21 cellular contexts compared by ENCODE assay signal in the genomic region with DNA sequence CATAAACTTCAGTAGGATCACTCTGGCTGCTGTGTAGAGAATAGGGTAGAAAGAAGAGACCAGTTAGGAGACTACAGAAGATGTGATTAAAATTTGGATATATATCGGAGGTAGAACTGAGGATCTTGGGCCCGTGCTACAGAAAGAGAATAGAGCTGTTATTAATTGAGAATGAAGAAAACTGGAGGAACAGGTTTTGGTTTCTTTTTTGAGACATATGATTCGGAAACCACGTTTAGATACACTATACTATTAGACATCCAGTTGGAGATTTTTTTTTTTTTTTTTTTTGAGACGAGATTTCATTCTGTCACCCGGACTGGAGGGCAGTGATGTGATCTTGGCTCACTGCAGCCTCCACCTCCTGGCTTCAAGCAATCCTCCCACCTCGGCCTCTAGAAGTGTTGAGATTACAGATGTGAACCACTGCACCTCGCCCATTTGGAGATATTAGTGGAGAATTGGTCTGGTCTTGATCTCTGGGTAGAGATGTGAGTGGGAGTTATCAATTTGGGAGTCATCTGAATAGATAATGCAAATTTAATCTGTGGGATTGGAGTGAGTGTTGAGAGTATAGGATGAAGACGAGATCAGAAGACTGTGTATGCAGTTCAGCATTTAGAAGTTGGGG. TPM values are rescaled to one million over a fixed set of nuclear protein-coding genes. Genes with fewer than 3 reads are reported as not detected.
A peak's percentile ranks its signal among the peaks of the same experiment; 100 is the strongest.
DNase-seq lines count a peak whose midpoint lies in the region; ATAC-seq and TF ChIP-seq lines count a peak whose summit lies in the region.
"Had no signal": no experiment of that assay in that cellular context is flagged by ENCODE, and none has a peak within 500 bp of the region (broad histone marks: within the 10 kb centered on the region; RNA-seq: fewer than 3 reads in every experiment).

No MANE protein-coding gene starts in this region.

- H3K4me2 ChIP-seq in PC-9, result peak overlapping the region; percentile 88
- H3K4me2 ChIP-seq in MM.1S (ENCODE audit: low read depth, low read length), result no peak overlapping the region

- no peaks in the 10 kb centered on the region for H3K9me3 ChIP-seq in PC-9 (ENCODE audit: insufficient read depth, low read depth)
- no peaks in the 10 kb centered on the region for H3K9me3 ChIP-seq in upper lobe of right lung
- H3K9me3 ChIP-seq in MM.1S (replicated peaks; ENCODE audit: insufficient read depth, low read length), result no peaks in the 10 kb centered on the region
- H3K9me3 ChIP-seq: HAP-1 had no signal

- H3K9me2 ChIP-seq in PC-9 (ENCODE audit: insufficient read depth) (no peaks in the 10 kb centered on the region), MM.1S (replicated peaks; ENCODE audit: insufficient read depth, low read length) (no peaks in the 10 kb centered on the region)

- H3K27me3 ChIP-seq in PC-9 (ENCODE audit: insufficient read depth, low read depth), result no peaks in the 10 kb centered on the region
- no peaks in the 10 kb centered on the region for H3K27me3 ChIP-seq in upper lobe of right lung
- no peaks in the 10 kb centered on the region for H3K27me3 ChIP-seq in MM.1S (replicated peaks; ENCODE audit: insufficient read depth, low read length)
- H3K27me3 ChIP-seq: BLaER1 treated with 17β-estradiol and CSF1 and Interleukin-3, amounts not matched to agents 10 nM and 100 nM had no signal

- peak overlapping the region; percentile 7 for H3K27ac Mint-ChIP-seq in activated T-cell treated with anti-CD3 and anti-CD28 coated beads, Interleukin-2, amount 50 U/mL, for 24 hours
- H3K27ac Mint-ChIP-seq: activated CD8-positive, alpha-beta T cell treated with anti-CD3 and anti-CD28 coated beads, Interleukin-2, amount 10 ng/mL, durations not matched to agents 7 days and 5 days; activated naive CD4-positive, alpha-beta T cell treated with anti-CD3 and anti-CD28 coated beads, Interleukin-2, amount 50 U/mL, for 72 hours had no signal

- TF ChIP-seq CTCF in PC-9 (conservative IDR thresholded peaks at IDR 0.05) (no peak), upper lobe of right lung (IDR thresholded peaks at IDR 0.05) (no peak), MM.1S (IDR thresholded peaks at IDR 0.05; ENCODE audit: low read length) (no peak)

- H3K79me2 ChIP-seq in PC-9 (ENCODE audit: low read depth) (peaks cover 35% of the 10 kb centered on the region), MM.1S (ENCODE audit: low read length) (peaks cover 41% of the 10 kb centered on the region)

- CTCF ChIA-PET in PC-9 (lab: Charles Lee) (no interaction called here), HEK293T (lab: Yijun Ruan, JAX) (no interaction called here)

- H4K20me1 ChIP-seq in PC-9 (ENCODE audit: insufficient read depth), result no peaks in the 10 kb centered on the region
- peaks cover 1% of the 10 kb centered on the region for H4K20me1 ChIP-seq in MM.1S (ENCODE audit: insufficient read depth, low read length)

- H2AFZ ChIP-seq in PC-9 (0 out of 2 replicates have a peak overlapping the region, but pooled peaks have one; percentile 36), MM.1S (ENCODE audit: low read length) (no peak overlapping the region)

- BruUV-seq in PC-9 (replicated peaks; lab: Mats Ljungman, UMichigan), result no TSS peak

- intact Hi-C loops in PC-9 (cut with micrococcal nuclease; ENCODE audit: unreplicated experiment) (no loop called here), left colon (cut with DNase I, micrococcal nuclease) (no loop called here), upper lobe of right lung (cut with DNase I) (no loop called here)

- peak overlapping the region; percentile 58 for H3K27ac ChIP-seq in PC-9
- no peak overlapping the region for H3K27ac ChIP-seq in upper lobe of right lung
- H3K27ac ChIP-seq in MM.1S (ENCODE audit: low read length), result no peak overlapping the region
- H3K27ac ChIP-seq: BLaER1 treated with 17β-estradiol and CSF1 and Interleukin-3, amounts not matched to agents 10 nM and 100 nM had no signal

- DNase-seq in activated T-cell treated with anti-CD3 and anti-CD28 coated beads, Interleukin-2, amount 50 U/mL, for 24 hours, result no peak
- no peak for DNase-seq in activated T-cell treated with anti-CD3 and anti-CD28 coated beads, Interleukin-2, amount 50 U/mL, for 4 hours
- peak in 1 of 2 experiments; percentile 68 for DNase-seq in PC-9
- DNase-seq in left colon, result no peak
- no peak for DNase-seq in upper lobe of right lung
- DNase-seq in HEK293T (ENCODE audit: extremely low spot score), result no peak
- DNase-seq in MM.1S, result no peak
- DNase-seq: activated CD8-positive, alpha-beta T cell treated with anti-CD3 and anti-CD28 coated beads, Interleukin-2, amount 10 ng/mL, durations not matched to agents 7 days and 5 days; activated T-cell treated with anti-CD3 and anti-CD28 coated beads, Interleukin-2, amount 50 U/mL, for 48 hours; Karpas-422; NCI-H1436; NCI-H2227 treated with DMSO at 0.1 percent for 48 hours; stimulated activated CD4-positive, alpha-beta T cell treated with anti-CD3 and anti-CD28 coated beads, Interleukin-2, amount 100 ng/mL, for 24 hours; stimulated activated naive CD8-positive, alpha-beta T cell treated with anti-CD3 and anti-CD28 coated beads, Interleukin-15, Interleukin-2, amounts not matched to agents 100 U/mL and 50 U/mL, for 24 hours; T-helper 9 cell had no signal

- POLR2A ChIA-PET in PC-9 (lab: Charles Lee; ENCODE audit: unreplicated experiment), result no interaction called here
- POLR2A ChIA-PET in HEK293T (lab: Yijun Ruan, JAX), result no interaction called here

- no peak for ATAC-seq in activated T-cell treated with anti-CD3 and anti-CD28 coated beads, Interleukin-2, amount 50 U/mL, for 4 hours
- ATAC-seq in left colon, result peak; percentile 52
- peak; percentile 34 for ATAC-seq in upper lobe of right lung
- no peak for ATAC-seq in HG03342 (IDR thresholded peaks at IDR 0.05; ENCODE audit: unreplicated experiment)
- ATAC-seq: activated CD8-positive, alpha-beta T cell treated with anti-CD3 and anti-CD28 coated beads, Interleukin-2, amount 10 ng/mL, durations not matched to agents 7 days and 5 days; activated naive CD4-positive, alpha-beta T cell treated with anti-CD3 and anti-CD28 coated beads, Interleukin-2, amount 50 U/mL, for 72 hours; SK-N-SH treated with all-trans-retinoic acid at 6 μM for 48 hours; stimulated activated naive CD8-positive, alpha-beta T cell treated with anti-CD3 and anti-CD28 coated beads, Interleukin-15, Interleukin-2, amounts not matched to agents 100 U/mL and 50 U/mL, for 24 hours had no signal

- no peaks in the 10 kb centered on the region for H3K9me3 Mint-ChIP-seq in activated T-cell treated with anti-CD3 and anti-CD28 coated beads, Interleukin-2, amount 50 U/mL, for 24 hours
- no peaks in the 10 kb centered on the region for H3K9me3 Mint-ChIP-seq in activated T-cell treated with anti-CD3 and anti-CD28 coated beads, Interleukin-2, amount 50 U/mL, for 4 hours

- H3K4me3 ChIP-seq in PC-9, result peak overlapping the region; percentile 47; the same call in 1 of the 2 replicates
- H3K4me3 ChIP-seq in upper lobe of right lung, result no peak overlapping the region
- no peak overlapping the region for H3K4me3 ChIP-seq in MM.1S (ENCODE audit: low read length)
- H3K4me3 ChIP-seq: BLaER1 treated with 17β-estradiol and CSF1 and Interleukin-3, amounts not matched to agents 10 nM and 100 nM; HAP-1; lung had no signal

- no peak overlapping the region for H3K4me3 Mint-ChIP-seq in activated T-cell treated with anti-CD3 and anti-CD28 coated beads, Interleukin-2, amount 50 U/mL, for 24 hours
- H3K4me3 Mint-ChIP-seq in activated T-cell treated with anti-CD3 and anti-CD28 coated beads, Interleukin-2, amount 50 U/mL, for 4 hours, result no peak overlapping the region
- H3K4me3 Mint-ChIP-seq: activated CD8-positive, alpha-beta T cell treated with anti-CD3 and anti-CD28 coated beads, Interleukin-2, amount 10 ng/mL, durations not matched to agents 7 days and 5 days had no signal

- H3K4me1 ChIP-seq in PC-9 (replicated peaks; ENCODE audit: insufficient read depth), result peaks cover 19% of the 10 kb centered on the region
- no peaks in the 10 kb centered on the region for H3K4me1 ChIP-seq in upper lobe of right lung
- no peaks in the 10 kb centered on the region for H3K4me1 ChIP-seq in MM.1S (ENCODE audit: low read length)

- H3F3A ChIP-seq in PC-9 (ENCODE audit: insufficient read depth, low read depth), result peaks cover 8% of the 10 kb centered on the region
- no peaks in the 10 kb centered on the region for H3F3A ChIP-seq in MM.1S (ENCODE audit: insufficient read depth, low read length)

- H3K4me1 Mint-ChIP-seq in activated T-cell treated with anti-CD3 and anti-CD28 coated beads, Interleukin-2, amount 50 U/mL, for 24 hours (ENCODE audit: low read depth), result peaks cover 66% of the 10 kb centered on the region
- H3K4me1 Mint-ChIP-seq in activated T-cell treated with anti-CD3 and anti-CD28 coated beads, Interleukin-2, amount 50 U/mL, for 4 hours (ENCODE audit: low read depth), result peaks cover 51% of the 10 kb centered on the region

- peaks cover 2% of the 10 kb centered on the region for H3K36me3 Mint-ChIP-seq in activated T-cell treated with anti-CD3 and anti-CD28 coated beads, Interleukin-2, amount 50 U/mL, for 24 hours (ENCODE audit: low read depth)
- H3K36me3 Mint-ChIP-seq in activated T-cell treated with anti-CD3 and anti-CD28 coated beads, Interleukin-2, amount 50 U/mL, for 4 hours (ENCODE audit: insufficient read depth), result peaks cover 5% of the 10 kb centered on the region

- H3K36me3 ChIP-seq in PC-9 (ENCODE audit: low read depth), result no peaks in the 10 kb centered on the region
- H3K36me3 ChIP-seq in upper lobe of right lung, result no peaks in the 10 kb centered on the region
- H3K36me3 ChIP-seq in MM.1S (replicated peaks; ENCODE audit: insufficient read depth, low read length), result no peaks in the 10 kb centered on the region
- H3K36me3 ChIP-seq: HAP-1 had no signal

- H3K27me3 Mint-ChIP-seq in activated T-cell treated with anti-CD3 and anti-CD28 coated beads, Interleukin-2, amount 50 U/mL, for 24 hours, result no peaks in the 10 kb centered on the region
- no peaks in the 10 kb centered on the region for H3K27me3 Mint-ChIP-seq in activated T-cell treated with anti-CD3 and anti-CD28 coated beads, Interleukin-2, amount 50 U/mL, for 4 hours (ENCODE audit: low read depth)

- no peak overlapping the region for H3K9ac ChIP-seq in MM.1S (ENCODE audit: low read length)
- H3K9ac ChIP-seq: BLaER1 treated with 17β-estradiol and CSF1 and Interleukin-3, amounts not matched to agents 10 nM and 100 nM had no signal

TF ChIP-seq in HEK293T, 16 proteins besides CTCF, POLR2A, EP300 and RAD21 (continues in another document):
- TF ChIP-seq BHLHE40 (IDR thresholded peaks at IDR 0.05; ENCODE audit: borderline replicate concordance) (no peak), ELF4 (IDR thresholded peaks at IDR 0.05) (no peak), FOXM1 (IDR thresholded peaks at IDR 0.05; ENCODE audit: borderline replicate concordance) (no peak)

RNA-seq across cellular contexts. Expression of gene TCF12, which starts 50.9 kb away (rescaled TPM):
- total RNA-seq in activated T-cell treated with anti-CD3 and anti-CD28 coated beads, Interleukin-2, amount 50 U/mL, for 4 hours, result 10 to 100 TPM; 49.3 to 71.3 (median 63.5) TPM
- total RNA-seq in PC-9 (2021), result 60.1 and 67.8 TPM in 2 replicates
- 10 to 100 TPM; 80.5 to 82.8 TPM for total RNA-seq in left colon
- 103 TPM for total RNA-seq in upper lobe of right lung

Comparison
In these comparisons a context has a peak if more than half of its experiments do, and no peak if none do; other contexts are left out.
1. ATAC-seq: peak in left colon (single experiment) and upper lobe of right lung (single experiment); none in activated T-cell treated with anti-CD3 and anti-CD28 coated beads, Interleukin-2, amount 50 U/mL, for 4 hours (0 of 2) and HG03342 (single experiment).